ENCODE assay signal across 11 cellular contexts in genomic region chr16:1201444-1201843, GRCh38. TPM values are rescaled to one million over a fixed set of nuclear protein-coding genes. Genes with fewer than 3 reads are reported as not detected.
"Had no signal": no experiment of that assay in that cellular context is flagged by ENCODE, and none has a peak within 500 bp of the region (broad histone marks: within the 10 kb centered on the region; RNA-seq: fewer than 3 reads in every experiment).

No MANE protein-coding gene starts in this region.

- H3K9me3 Mint-ChIP-seq: IgD-negative memory B cell had no signal

- H3K4me3 ChIP-seq: GM23248, HAP-1 had no signal

- H3K4me1 ChIP-seq: HAP-1 had no signal

- H3K9ac ChIP-seq: GM23248 had no signal

- H3K36me3 Mint-ChIP-seq: IgD-negative memory B cell had no signal

- ATAC-seq: HCT116, HepG2 had no signal

- H3K27ac Mint-ChIP-seq: IgD-negative memory B cell had no signal

- H3K27me3 Mint-ChIP-seq: IgD-negative memory B cell had no signal

- H3K9me3 ChIP-seq: HAP-1 had no signal

- H3K36me3 ChIP-seq: HAP-1 had no signal

- DNase-seq: GM23248, GOT3, KG1 had no signal

- H2AFZ ChIP-seq: GM23248 had no signal

- H3K27ac ChIP-seq: GM23248, HL-60 had no signal

- H3K4me3 Mint-ChIP-seq: IgD-negative memory B cell had no signal

RNA-seq across cellular contexts. Expression of gene TPSG1, which starts 23.6 kb away (rescaled TPM):
- total RNA-seq: GM23248, H7, HepG2, HT1080 had no signal
- polyA plus RNA-seq: GM23248, HepG2, IgD-negative memory B cell had no signal

RNA-seq across cellular contexts. Expression of gene TPSB2, which starts 28.5 kb away (rescaled TPM):
- total RNA-seq: GM23248, H7, HepG2, HT1080 had no signal
- polyA plus RNA-seq: GM23248, HepG2, IgD-negative memory B cell had no signal

RNA-seq across cellular contexts. Expression of gene TPSAB1, which starts 39.1 kb away (rescaled TPM):
- total RNA-seq: GM23248, H4, H7, HepG2, HT1080 had no signal
- polyA plus RNA-seq: GM23248, IgD-negative memory B cell had no signal

RNA-seq across cellular contexts. Expression of gene CACNA1H, which starts 48.5 kb away (rescaled TPM):
- total RNA-seq: HT1080 had no signal
- polyA plus RNA-seq: GM23248, IgD-negative memory B cell had no signal

RNA-seq across cellular contexts. Expression of gene TPSD1, which starts 54.4 kb away (rescaled TPM):
- total RNA-seq: GM23248, H4, H7, HepG2, HT1080 had no signal
- polyA plus RNA-seq: GM23248, HepG2, IgD-negative memory B cell had no signal
